ENCODE assay signal across 9 cellular contexts in the genomic region with DNA sequence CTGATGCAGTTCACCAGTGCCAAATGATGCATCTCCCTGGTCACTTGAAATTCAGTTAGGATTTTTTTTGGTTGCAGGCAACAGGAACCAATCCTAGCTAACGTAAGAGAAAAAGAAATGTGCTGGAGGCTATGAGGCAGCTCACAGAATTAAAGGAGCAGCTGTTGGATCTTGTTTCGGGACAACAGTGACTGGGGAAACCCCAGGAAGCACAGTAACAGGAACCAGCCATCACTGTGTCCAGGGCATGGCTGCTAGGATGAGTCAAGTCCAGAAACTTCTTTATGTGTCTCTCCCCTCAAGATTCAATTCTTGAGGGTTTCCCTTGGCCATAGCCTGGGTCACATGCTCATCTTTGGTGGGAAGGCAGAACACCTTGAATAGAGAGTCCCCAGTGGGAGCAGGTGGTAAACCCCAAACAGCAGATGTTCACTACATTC.
A peak's percentile ranks its signal among the peaks of the same experiment; 100 is the strongest.
DNase-seq lines count a peak whose midpoint lies in the region; ATAC-seq and FAIRE-seq lines count a peak whose summit lies in the region.
"Had no signal": no experiment of that assay in that cellular context is flagged by ENCODE, and none has a peak within 500 bp of the region (broad histone marks: within the 10 kb centered on the region; RNA-seq: fewer than 3 reads in every experiment).

No MANE protein-coding gene starts in this region.

- H3K27ac Mint-ChIP-seq in memory B cell, result no peak overlapping the region

- DNase-seq in GM18507 (ENCODE audit: extremely low spot score, insufficient read length, low read depth) (no peak), memory B cell (ENCODE audit: low spot score in 2 of 2) (no peak), KBM-7 (no peak), OCI-M1 (lab: John Stamatoyannopoulos, UW) (no peak), activated gamma-delta T cell (lab: John Stamatoyannopoulos, UW) (no peak)
- DNase-seq in stimulated activated CD4-positive, alpha-beta T cell treated with anti-CD3 and anti-CD28 coated beads, Interleukin-4, amount 100 ng/mL, for 24 hours, result no peak

- no peaks in the 10 kb centered on the region for H3K9me3 Mint-ChIP-seq in memory B cell

- H3K4me1 Mint-ChIP-seq in memory B cell, result peaks cover 4% of the 10 kb centered on the region

- H3K4me3 Mint-ChIP-seq in memory B cell, result no peak overlapping the region

- ATAC-seq in GM21515 (IDR thresholded peaks at IDR 0.05; ENCODE audit: unreplicated experiment) (peak; percentile 81), HG03469 (IDR thresholded peaks at IDR 0.05; ENCODE audit: unreplicated experiment) (peak; percentile 81), memory B cell (ENCODE audit: low read depth) (peak; percentile 17)

- no peaks in the 10 kb centered on the region for H3K36me3 Mint-ChIP-seq in memory B cell

- in situ Hi-C loops in KBM-7 (cut with MboI; ENCODE audit: low pct_unique_long_range_greater_than_20kb, low sequenced_read_pairs), result no loop called here

- FAIRE-seq in GM18507 (lab: Jason Lieb, UNC), result peak; percentile 72
- FAIRE-seq: colon had no signal

- no peaks in the 10 kb centered on the region for H3K27me3 Mint-ChIP-seq in memory B cell

Comparison
In these comparisons a context has a peak if more than half of its experiments do, and no peak if none do; other contexts are left out.
1. ATAC-seq: peak in every context shown above with its lines; median percentile 81 in GM21515; 81 in HG03469; 17 in memory B cell.